11 cellular contexts compared by ENCODE assay signal in genomic region chr2:28619213-28620196, GRCh38.
DNase-seq lines count a peak whose midpoint lies in the region; ATAC-seq and TF ChIP-seq lines count a peak whose summit lies in the region.
"Had no signal": no experiment of that assay in that cellular context is flagged by ENCODE, and none has a peak within 500 bp of the region (broad histone marks: within the 10 kb centered on the region; RNA-seq: fewer than 3 reads in every experiment).

No MANE protein-coding gene starts in this region.

- H3K9me3 Mint-ChIP-seq in MCF 10A (ENCODE audit: unreplicated experiment) = no peaks in the 10 kb centered on the region
- H3K9me3 Mint-ChIP-seq in naive thymus-derived CD4-positive, alpha-beta T cell = peaks cover 0 to 7% (median 0%) of the 10 kb centered on the region in 11 donors

- BruUV-seq in MCF 10A (replicated peaks; lab: Mats Ljungman, UMichigan) = no TSS peak

- H3K27ac ChIP-seq in breast epithelium (peak overlapping the region in 1 of 2 donors; percentile 94), ascending aorta (peak overlapping the region; percentile 38 to 100), adrenal gland (no peak overlapping the region)
- H3K27ac ChIP-seq in naive thymus-derived CD4-positive, alpha-beta T cell (ENCODE audit: low read depth, low read length) = peak overlapping the region; percentile 95

- ATAC-seq in naive thymus-derived CD4-positive, alpha-beta T cell = no peak
- ATAC-seq in GM19395 (IDR thresholded peaks at IDR 0.05; ENCODE audit: unreplicated experiment) (no peak), HG03196 (IDR thresholded peaks at IDR 0.05; ENCODE audit: unreplicated experiment) (no peak)

- 80 to 90% (median 85%) methylated on average over 10 of the region's 10 CpGs for WGBS in adrenal gland, 4 donors

- no peak for DNase-seq in MCF 10A (ENCODE audit: unreplicated experiment)
- DNase-seq in breast epithelium (ENCODE audit: low spot score in 2 of 2) = no peak
- DNase-seq in ascending aorta (ENCODE audit: low spot score in 2 of 2) = no peak
- no peak for DNase-seq in naive thymus-derived CD4-positive, alpha-beta T cell
- no peak for DNase-seq in NAMALWA (ENCODE audit: low spot score)
- DNase-seq in adrenal gland = no peak
- DNase-seq: cerebellar nuclear complex, NCI-H748 treated with DMSO at 0.1 percent for 48 hours, SK-N-SH had no signal

- intact Hi-C loops in MCF 10A (cut with micrococcal nuclease) = no loop called here
- intact Hi-C loops in breast epithelium (cut with DNase I; ENCODE audit: low total_unique reads) = no loop called here
- intact Hi-C loops in ascending aorta (cut with DNase I) = loop anchor here (2.0 kb wide), 1 partner anchor 21 kb away; no protein-coding TSS in a partner anchor
- intact Hi-C loops in naive thymus-derived CD4-positive, alpha-beta T cell (cut with micrococcal nuclease) = loop anchor here in 1 of 2 donors (2.0 to 10.0 kb wide), 3 partner anchors 61 to 1525 kb away; partner anchors contain the start of genes FOSL2 and YPEL5
- intact Hi-C loops in adrenal gland (cut with DNase I) = no loop called here

- H3K27me3 ChIP-seq in breast epithelium (no peaks in the 10 kb centered on the region), ascending aorta (no peaks in the 10 kb centered on the region), adrenal gland (no peaks in the 10 kb centered on the region)
- no peaks in the 10 kb centered on the region for H3K27me3 ChIP-seq in naive thymus-derived CD4-positive, alpha-beta T cell (ENCODE audit: control insufficient read depth in 2 of 2, insufficient read depth in 2 of 2, low read length in 2 of 2)

- TF ChIP-seq CTCF in MCF 10A (IDR thresholded peaks at IDR 0.05; ENCODE audit: unreplicated experiment) (no peak), breast epithelium (IDR thresholded peaks at IDR 0.05) (no peak), ascending aorta (IDR thresholded peaks at IDR 0.05) (no peak), adrenal gland (IDR thresholded peaks at IDR 0.05) (no peak)

- no peaks in the 10 kb centered on the region for H3K36me3 Mint-ChIP-seq in MCF 10A (ENCODE audit: insufficient read depth, unreplicated experiment)
- H3K36me3 Mint-ChIP-seq in naive thymus-derived CD4-positive, alpha-beta T cell = peaks cover 0 to 6% (median 0%) of the 10 kb centered on the region in 5 donors

- TF ChIP-seq POLR2A in breast epithelium (IDR thresholded peaks at IDR 0.05) (no peak), adrenal gland (IDR thresholded peaks at IDR 0.05) (no peak)

- no peak overlapping the region for H3K4me3 ChIP-seq in breast epithelium
- no peak overlapping the region for H3K4me3 ChIP-seq in ascending aorta
- no peak overlapping the region for H3K4me3 ChIP-seq in naive thymus-derived CD4-positive, alpha-beta T cell (ENCODE audit: low read length)
- H3K4me3 ChIP-seq in adrenal gland = no peak overlapping the region

- CTCF ChIA-PET in MCF 10A (lab: Yijun Ruan, JAX) = interaction anchor here (0.6 to 0.8 kb wide), 2 partner anchors 14 to 304 kb away, joined by 3 read pairs; no protein-coding TSS in a partner anchor
- CTCF ChIA-PET in naive thymus-derived CD4-positive, alpha-beta T cell (lab: Charles Lee) = interaction anchor here (0.8 kb wide), 1 partner anchor 12 kb away, joined by 4 read pairs; no protein-coding TSS in a partner anchor

- H3K27me3 Mint-ChIP-seq in MCF 10A (ENCODE audit: insufficient read depth, unreplicated experiment) = no peaks in the 10 kb centered on the region
- H3K27me3 Mint-ChIP-seq in naive thymus-derived CD4-positive, alpha-beta T cell = no peaks in the 10 kb centered on the region

- peak overlapping the region; percentile 55 for H3K27ac Mint-ChIP-seq in MCF 10A (ENCODE audit: low read depth, unreplicated experiment)
- H3K27ac Mint-ChIP-seq in naive thymus-derived CD4-positive, alpha-beta T cell = peak overlapping the region in 5 of 9 donors; percentile 93 to 100 (median 100)

- peaks cover 27% of the 10 kb centered on the region for H3K4me1 Mint-ChIP-seq in MCF 10A (ENCODE audit: insufficient read depth, unreplicated experiment)
- peaks cover 0 to 83% (median 48%) of the 10 kb centered on the region in 7 donors for H3K4me1 Mint-ChIP-seq in naive thymus-derived CD4-positive, alpha-beta T cell

- H3K9me3 ChIP-seq in breast epithelium (no peaks in the 10 kb centered on the region), ascending aorta (no peaks in the 10 kb centered on the region), adrenal gland (replicated peaks in 1 of 3) (no peaks in the 10 kb centered on the region)
- no peaks in the 10 kb centered on the region for H3K9me3 ChIP-seq in naive thymus-derived CD4-positive, alpha-beta T cell (ENCODE audit: control insufficient read depth in 2 of 3, low read length in 3 of 3)
- H3K9me3 ChIP-seq: SK-N-SH had no signal

- H3K4me1 ChIP-seq in breast epithelium (peaks cover 0 to 4% of the 10 kb centered on the region in 2 donors), ascending aorta (peaks cover 17 to 48% of the 10 kb centered on the region in 2 donors), adrenal gland (replicated peaks in 1 of 2) (peaks cover 5 to 23% of the 10 kb centered on the region in 2 donors)
- H3K4me1 ChIP-seq in naive thymus-derived CD4-positive, alpha-beta T cell (ENCODE audit: control insufficient read depth in 2 of 2, insufficient read depth in 2 of 2, low read length in 2 of 2) = peaks cover 30 to 91% of the 10 kb centered on the region in 2 donors

- POLR2A ChIA-PET in MCF 10A (lab: Yijun Ruan, JAX) = interaction anchor here (0.7 kb wide), 2 partner anchors 59 to 98 kb away, joined by 3 read pairs; no protein-coding TSS in a partner anchor
- POLR2A ChIA-PET in naive thymus-derived CD4-positive, alpha-beta T cell (lab: Charles Lee) = interaction anchor here (0.8 to 5.3 kb wide), 4 partner anchors 11 to 132 kb away, joined by 3 to 29 read pairs (median 10); partner anchors contain the start of gene PPP1CB

- no peak overlapping the region for H3K4me3 Mint-ChIP-seq in MCF 10A (ENCODE audit: unreplicated experiment)
- peak overlapping the region in 8 of 10 donors; percentile 2 to 85 (median 74) for H3K4me3 Mint-ChIP-seq in naive thymus-derived CD4-positive, alpha-beta T cell

- H3K36me3 ChIP-seq in breast epithelium = no peaks in the 10 kb centered on the region
- H3K36me3 ChIP-seq in ascending aorta = no peaks in the 10 kb centered on the region
- H3K36me3 ChIP-seq in naive thymus-derived CD4-positive, alpha-beta T cell (ENCODE audit: control insufficient read depth in 2 of 3, insufficient read depth in 3 of 3, low read length in 3 of 3) = no peaks in the 10 kb centered on the region
- no peaks in the 10 kb centered on the region for H3K36me3 ChIP-seq in adrenal gland (replicated peaks in 1 of 2)

Comparison
In these comparisons a context has a peak if more than half of its experiments do, and no peak if none do; other contexts are left out.
1. H3K27ac ChIP-seq: peak in ascending aorta (2 of 2) and naive thymus-derived CD4-positive, alpha-beta T cell (single experiment); none in adrenal gland (0 of 5).